ENCODE assay signal across 17 cellular contexts in the genomic region with DNA sequence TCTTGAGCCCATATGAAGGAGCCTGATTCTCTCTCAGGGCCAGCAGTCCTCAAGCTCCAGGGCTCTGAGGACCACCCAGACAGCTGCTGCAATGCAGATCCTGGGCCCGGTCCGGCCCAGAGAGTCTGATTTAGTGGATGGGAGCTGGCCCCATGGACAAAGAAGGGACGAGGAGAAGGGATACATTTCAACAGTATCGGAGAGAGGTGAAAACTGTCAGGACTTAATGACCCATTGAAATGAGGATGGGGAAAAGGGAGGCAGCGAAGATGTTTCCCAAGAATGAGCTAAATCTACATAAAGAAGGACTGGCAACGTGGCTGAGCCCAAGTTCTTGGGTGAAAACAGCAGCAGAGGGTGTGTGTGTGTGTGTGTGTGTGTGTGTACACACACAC. TPM values are rescaled to one million over a fixed set of nuclear protein-coding genes. Genes with fewer than 3 reads are reported as not detected.
DNase-seq lines count a peak whose midpoint lies in the region; ATAC-seq, FAIRE-seq and TF ChIP-seq lines count a peak whose summit lies in the region.
"Had no signal": no experiment of that assay in that cellular context is flagged by ENCODE, and none has a peak within 500 bp of the region (broad histone marks: within the 10 kb centered on the region; RNA-seq: fewer than 3 reads in every experiment).

No MANE protein-coding gene starts in this region.

- H3K27ac ChIP-seq in mammary epithelial cell (ENCODE audit: insufficient read depth, low read depth, low read length): no peak overlapping the region
- H3K27ac ChIP-seq in breast epithelium: peak overlapping the region in 1 of 2 donors; percentile 7
- H3K27ac ChIP-seq in H1 (ENCODE audit: low read depth, low read length): no peak overlapping the region
- H3K27ac ChIP-seq: gastrocnemius medialis, KMS-11, tibial artery had no signal

- peaks cover 58 to 63% (median 60%) of the 10 kb centered on the region in 3 donors for H3K4me1 Mint-ChIP-seq in T-cell
- peaks cover 14% of the 10 kb centered on the region for H3K4me1 Mint-ChIP-seq in stimulated activated memory B cell treated with anti-CD40 and anti-IgM and Interleukin-4, amounts not matched to agents 10 μg/mL and 1 μg/mL and 100 μg/mL, for 72 hours

- dilution Hi-C loops in mammary epithelial cell (cut with HindIII; ENCODE audit: low sequenced_read_pairs): no loop called here

- peak overlapping the region; percentile 68 to 92 for H3K27ac Mint-ChIP-seq in T-cell
- H3K27ac Mint-ChIP-seq in stimulated activated memory B cell treated with anti-CD40 and anti-IgM and Interleukin-4, amounts not matched to agents 10 μg/mL and 1 μg/mL and 100 μg/mL, for 72 hours: peak overlapping the region; percentile 33

- in situ Hi-C loops in mammary epithelial cell (cut with MboI; ENCODE audit: low sequenced_read_pairs in 2 of 2): no loop called here

- no peak overlapping the region for H2BK5ac ChIP-seq in H1 (ENCODE audit: low read depth, low read length)

- no peak overlapping the region for H3K18ac ChIP-seq in H1 (ENCODE audit: extremely low read depth, low read length)

- no peak for FAIRE-seq in H1 (lab: Jason Lieb, UNC)
- FAIRE-seq: islet of Langerhans had no signal

- TF ChIP-seq CTCF in mammary epithelial cell (conservative IDR thresholded peaks at IDR 0.05 in 1 of 2, IDR thresholded peaks at IDR 0.05 in 1 of 2; ENCODE audit: extremely low read depth in 1 of 2, insufficient read depth in 1 of 2, low read depth in 1 of 2, low read length in 2 of 2) (no peak), breast epithelium (IDR thresholded peaks at IDR 0.05) (no peak), H1 (IDR thresholded peaks at IDR 0.05; ENCODE audit: control extremely low read depth in 1 of 3, insufficient read depth in 1 of 3, low read depth in 1 of 3, low read length in 3 of 3) (no peak)

- no peaks in the 10 kb centered on the region for H3K9me3 Mint-ChIP-seq in T-cell
- no peaks in the 10 kb centered on the region for H3K9me3 Mint-ChIP-seq in stimulated activated memory B cell treated with anti-CD40 and anti-IgM and Interleukin-4, amounts not matched to agents 10 μg/mL and 1 μg/mL and 100 μg/mL, for 72 hours
- H3K9me3 Mint-ChIP-seq: stimulated activated naive B cell treated with anti-CD40 and anti-IgM and Interleukin-4, amounts not matched to agents 10 μg/mL and 1 μg/mL and 100 μg/mL, for 72 hours had no signal

- no peak for ATAC-seq in T-cell (replicated peaks in 1 of 4)
- ATAC-seq in stimulated activated memory B cell treated with anti-CD40 and anti-IgM and Interleukin-4, amounts not matched to agents 10 μg/mL and 1 μg/mL and 100 μg/mL, for 72 hours: no peak
- ATAC-seq in esophagus mucosa: no peak

- H3K79me1 ChIP-seq in H1 (ENCODE audit: low read depth, low read length): no peaks in the 10 kb centered on the region

- intact Hi-C loops in mammary epithelial cell (cut with micrococcal nuclease): loop anchor here (1.0 to 10.0 kb wide), 5 partner anchors 103 to 409 kb away; partner anchors contain the start of genes ANKRD36, ANKRD39 and CNNM3
- intact Hi-C loops in breast epithelium (cut with DNase I; ENCODE audit: low total_unique reads): loop anchor here (5.0 kb wide), 1 partner anchor 189 kb away; no protein-coding TSS in a partner anchor

- H2AFZ ChIP-seq in mammary epithelial cell (ENCODE audit: low read depth, low read length) (peak overlapping the region; percentile 57), H1 (ENCODE audit: low read length) (no peak overlapping the region)

- no TSS peak for BruUV-seq in mammary epithelial cell (replicated peaks; lab: Mats Ljungman, UMichigan)

- no peak overlapping the region for H3K4ac ChIP-seq in H1 (replicated peaks; ENCODE audit: insufficient read length, low read depth, low read length)

- no peaks in the 10 kb centered on the region for H3K36me3 ChIP-seq in mammary epithelial cell (ENCODE audit: insufficient read depth, low read length)
- H3K36me3 ChIP-seq in breast epithelium: no peaks in the 10 kb centered on the region
- no peaks in the 10 kb centered on the region for H3K36me3 ChIP-seq in H1 (ENCODE audit: control insufficient read depth in 2 of 4, insufficient read depth in 4 of 4, low read length in 3 of 4)
- H3K36me3 ChIP-seq: gastrocnemius medialis, tibial artery had no signal

- peak overlapping the region; percentile 53; the same call in 1 of the 2 replicates for H4K8ac ChIP-seq in H1 (ENCODE audit: extremely low read depth, insufficient read depth, low read length)

- H3K9me3 ChIP-seq in mammary epithelial cell (replicated peaks; ENCODE audit: insufficient read depth, low read length) (no peaks in the 10 kb centered on the region), breast epithelium (no peaks in the 10 kb centered on the region), H1 (ENCODE audit: insufficient read depth in 2 of 2, low read depth in 1 of 2, low read length in 1 of 2) (no peaks in the 10 kb centered on the region)
- H3K9me3 ChIP-seq: gastrocnemius medialis, tibial artery had no signal

- peak overlapping the region; percentile 6 to 76 (median 13) for H3K4me3 Mint-ChIP-seq in T-cell
- no peak overlapping the region for H3K4me3 Mint-ChIP-seq in stimulated activated memory B cell treated with anti-CD40 and anti-IgM and Interleukin-4, amounts not matched to agents 10 μg/mL and 1 μg/mL and 100 μg/mL, for 72 hours
- H3K4me3 Mint-ChIP-seq: stimulated activated naive B cell treated with anti-CD40 and anti-IgM and Interleukin-4, amounts not matched to agents 10 μg/mL and 1 μg/mL and 100 μg/mL, for 72 hours had no signal

- no peaks in the 10 kb centered on the region for H3K36me3 Mint-ChIP-seq in T-cell
- no peaks in the 10 kb centered on the region for H3K36me3 Mint-ChIP-seq in stimulated activated memory B cell treated with anti-CD40 and anti-IgM and Interleukin-4, amounts not matched to agents 10 μg/mL and 1 μg/mL and 100 μg/mL, for 72 hours
- H3K36me3 Mint-ChIP-seq: stimulated activated naive B cell treated with anti-CD40 and anti-IgM and Interleukin-4, amounts not matched to agents 10 μg/mL and 1 μg/mL and 100 μg/mL, for 72 hours had no signal

- TF ChIP-seq EP300 in H1 (IDR thresholded peaks at IDR 0.05; ENCODE audit: borderline replicate concordance in 1 of 2, low read depth in 2 of 2, low read length in 2 of 2): no peak

- H2AK5ac ChIP-seq in H1 (ENCODE audit: low read depth, low read length): no peak overlapping the region

- H3K27me3 ChIP-seq in mammary epithelial cell (ENCODE audit: insufficient read depth, low read length): no peaks in the 10 kb centered on the region
- no peaks in the 10 kb centered on the region for H3K27me3 ChIP-seq in breast epithelium
- no peaks in the 10 kb centered on the region for H3K27me3 ChIP-seq in H1 (replicated peaks in 1 of 4; ENCODE audit: control insufficient read depth in 3 of 4, extremely low read depth in 1 of 4, insufficient read depth in 3 of 4, low read length in 3 of 4)
- H3K27me3 ChIP-seq: gastrocnemius medialis, tibial artery had no signal

- H3K4me3 ChIP-seq in mammary epithelial cell (replicated peaks in 1 of 3; ENCODE audit: insufficient read depth in 1 of 3, low read depth in 2 of 3, low read length in 3 of 3): no peak overlapping the region
- H3K4me3 ChIP-seq in breast epithelium: no peak overlapping the region
- no peak overlapping the region for H3K4me3 ChIP-seq in H1 (ENCODE audit: extremely low read depth in 1 of 4, insufficient read depth in 2 of 4, low read depth in 3 of 4, low read length in 4 of 4)
- H3K4me3 ChIP-seq: gastrocnemius medialis, tibial artery had no signal

- H2BK12ac ChIP-seq in H1 (ENCODE audit: low read depth, low read length): no peak overlapping the region

- WGBS in mammary epithelial cell (ENCODE audit: low coverage, missing lambda C conversion rate): 48% methylated on average over 4 of the region's 6 CpGs
- 80% methylated on average over 6 of the region's 6 CpGs; no CpG with 5 or more reads in 1 of the 2 experiments for WGBS in H1 (ENCODE audit: extremely low coverage in 1 of 2, insufficient coverage in 1 of 2, insufficient read length in 1 of 2, insufficient replicate concordance in 2 of 2, low coverage in 1 of 2, low lambda C conversion rate in 2 of 2, missing lambda C conversion rate in 1 of 2), 2 experiments

- no peak overlapping the region for H3K14ac ChIP-seq in H1 (ENCODE audit: insufficient read length)

- no peak overlapping the region for H2BK120ac ChIP-seq in H1 (replicated peaks; ENCODE audit: low read depth, low read length)

- no peak overlapping the region for H4K5ac ChIP-seq in H1 (ENCODE audit: insufficient read length, low read depth, low read length)

- no peaks in the 10 kb centered on the region for H3K79me2 ChIP-seq in mammary epithelial cell (ENCODE audit: insufficient read depth, low read length)
- H3K79me2 ChIP-seq in H1 (ENCODE audit: control insufficient read depth in 1 of 2, insufficient read depth in 2 of 2, low read length in 2 of 2): no peaks in the 10 kb centered on the region

- no peak overlapping the region for H2BK20ac ChIP-seq in H1 (ENCODE audit: low read length)

- no peaks in the 10 kb centered on the region for H3K23me2 ChIP-seq in H1 (ENCODE audit: low read depth, low read length)

- TF ChIP-seq POLR2A in breast epithelium (IDR thresholded peaks at IDR 0.05) (no peak), H1 (IDR thresholded peaks at IDR 0.05; ENCODE audit: control extremely low read depth in 1 of 2, low read depth in 2 of 2, low read length in 2 of 2) (no peak)

- H3K23ac ChIP-seq in H1 (ENCODE audit: insufficient read length): no peak overlapping the region

- H3K56ac ChIP-seq in H1 (replicated peaks; ENCODE audit: insufficient read length, low read depth, low read length): no peak overlapping the region

- H3K9ac ChIP-seq in mammary epithelial cell (ENCODE audit: insufficient read depth, low read length) (no peak overlapping the region), H1 (replicated peaks in 1 of 4; ENCODE audit: extremely low read depth in 1 of 4, low read depth in 3 of 4, low read length in 3 of 4) (no peak overlapping the region)
- H3K9ac ChIP-seq: KMS-11 had no signal

- H4K20me1 ChIP-seq in mammary epithelial cell (ENCODE audit: insufficient read depth, low read length) (no peaks in the 10 kb centered on the region), H1 (replicated peaks in 1 of 2; ENCODE audit: control insufficient read depth in 1 of 2, insufficient read depth in 2 of 2, low read length in 2 of 2) (no peaks in the 10 kb centered on the region)

- no peak for TF ChIP-seq RAD21 in H1 (IDR thresholded peaks at IDR 0.05 in 1 of 2, conservative IDR thresholded peaks at IDR 0.05 in 1 of 2; ENCODE audit: low read depth in 2 of 2, low read length in 2 of 2)

- no peak overlapping the region for H4K91ac ChIP-seq in H1 (replicated peaks; ENCODE audit: insufficient read length, low read length)

- POLR2A ChIA-PET in T-cell (lab: Charles Lee): no interaction called here
- POLR2A ChIA-PET in H1 (lab: Charles Lee; ENCODE audit: partially characterized antibody): interaction anchor here (0.9 kb wide), 1 partner anchor 103 kb away, joined by 4 read pairs; the partner anchor contains the start of gene ANKRD39

- DNase-seq in mammary epithelial cell: no peak
- no peak for DNase-seq in breast epithelium (ENCODE audit: low spot score in 2 of 2)
- no peak for DNase-seq in T-cell
- DNase-seq in H1 (ENCODE audit: low read depth in 1 of 2, low spot score in 2 of 2): no peak
- DNase-seq in ureter (ENCODE audit: low spot score): no peak
- no peak for DNase-seq in NCI-H2171 treated with DMSO at 0.1 percent for 48 hours (lab: John Stamatoyannopoulos, UW)
- DNase-seq: SIG-M5 had no signal

- H3K27me3 Mint-ChIP-seq in T-cell: no peaks in the 10 kb centered on the region
- peaks cover 11% of the 10 kb centered on the region for H3K27me3 Mint-ChIP-seq in stimulated activated memory B cell treated with anti-CD40 and anti-IgM and Interleukin-4, amounts not matched to agents 10 μg/mL and 1 μg/mL and 100 μg/mL, for 72 hours

- H3K4me2 ChIP-seq in mammary epithelial cell (ENCODE audit: insufficient read depth, low read depth, low read length) (no peak overlapping the region), H1 (ENCODE audit: insufficient read depth in 1 of 2, low read depth in 2 of 2, low read length in 2 of 2) (no peak overlapping the region)
- H3K4me2 ChIP-seq: KMS-11 had no signal

- H3K4me1 ChIP-seq in mammary epithelial cell (ENCODE audit: insufficient read depth, low read length) (peaks cover 10% of the 10 kb centered on the region), breast epithelium (no peaks in the 10 kb centered on the region), H1 (replicated peaks in 1 of 4; ENCODE audit: control insufficient read depth in 3 of 4, insufficient read depth in 4 of 4, low read length in 3 of 4) (peaks cover 4 to 8% (median 8%) of the 10 kb centered on the region in 4 experiments)
- H3K4me1 ChIP-seq: gastrocnemius medialis had no signal

- CTCF ChIA-PET in mammary epithelial cell (lab: Charles Lee; ENCODE audit: low non-redundant PET): no interaction called here
- CTCF ChIA-PET in T-cell (lab: Charles Lee): interaction anchor here (0.6 to 1.3 kb wide), 4 partner anchors 37 to 103 kb away, joined by 3 to 19 read pairs (median 4); partner anchors contain the start of gene ANKRD39 (in 2 of the 2)
- CTCF ChIA-PET in H1 (lab: Charles Lee; ENCODE audit: partially characterized antibody): interaction anchor here (0.6 to 1.5 kb wide), 30 partner anchors 10 to 186 kb away, joined by 3 to 16 read pairs (median 3); partner anchors contain the start of gene ANKRD39

- no peak overlapping the region for H2BK15ac ChIP-seq in H1 (ENCODE audit: low read length)

RNA-seq across cellular contexts. Expression of gene FAM178B, which starts 25.4 kb away (rescaled TPM):
- total RNA-seq in mammary epithelial cell (under 1 TPM in 1 of 2 donors, not detected in 1; 0.17 TPM), breast epithelium (1 to 10 TPM in 1 of 3 donors, not detected in 2; 1.3 TPM), T-cell (1 to 10 TPM in 4 of 5 donors, under 1 TPM in 1; 0.86 to 1.7 (median 1.2) TPM), ureter (1.0 TPM), esophagus mucosa (0.44 TPM)
- polyA plus RNA-seq in mammary epithelial cell (not detected), H1 (2011; rRNA removed) (0.91 and 1.4 TPM in 2 replicates)
- polyA minus RNA-seq in mammary epithelial cell: not detected
- total RNA-seq in H1 (2021; fragmentation: NEBNext Ultra II Directional; extraction: Animal tissue kit (Norgen Biotek cat#: 25700)): 0.63 and 0.65 TPM in 2 replicates
- polyA plus RNA-seq in H1 (2011; cell fraction: cytosol; rRNA removed): 0.36 TPM
- polyA plus RNA-seq in H1 (2011; cell fraction: nucleus; rRNA removed): 0.73 TPM
- polyA plus RNA-seq in H1 (2012, experiment 1 of 2): 0.51 to 0.81 TPM (median 0.59 TPM) in 4 replicates
- polyA plus RNA-seq in H1 (2012, experiment 2 of 2): 0.21 TPM
- 0.53 TPM for polyA plus RNA-seq in H1 (2013, experiment 1 of 2)
- 0.57 TPM for polyA plus RNA-seq in H1 (2013, experiment 2 of 2)
- polyA minus RNA-seq in H1 (2011; rRNA and poly(A)+ RNA removed): not detected in 2 replicates
- polyA minus RNA-seq in H1 (2011; cell fraction: cytosol; rRNA and poly(A)+ RNA removed): not detected
- not detected for polyA minus RNA-seq in H1 (2011; cell fraction: nucleus; rRNA and poly(A)+ RNA removed)
- total RNA-seq: H4, HT-29, lung microvascular endothelial cell had no signal
